In the genomic region with DNA sequence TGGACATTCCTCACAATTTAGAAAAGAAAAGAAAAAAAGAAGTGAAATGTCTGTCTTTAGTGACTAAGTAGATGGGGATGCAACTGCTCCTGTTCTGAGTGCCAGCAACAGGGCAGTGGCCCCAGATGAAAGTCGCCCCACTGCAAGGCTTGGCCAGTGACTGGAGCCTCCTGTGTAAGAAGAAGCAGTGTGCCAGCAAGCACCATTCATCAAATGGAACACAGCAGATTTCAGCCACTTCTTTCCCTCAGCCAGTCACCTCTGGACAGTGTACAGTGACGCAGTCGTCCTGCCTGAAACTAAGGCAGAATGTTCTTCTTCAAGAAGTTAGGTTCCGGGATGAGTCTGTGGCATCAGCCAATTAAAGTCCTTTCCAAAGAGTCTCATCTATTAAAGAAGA, we compare ENCODE assay signal across 25 cellular contexts.
DNase-seq lines count a peak whose midpoint lies in the region; ATAC-seq and TF ChIP-seq lines count a peak whose summit lies in the region.
"Had no signal": no experiment of that assay in that cellular context is flagged by ENCODE, and none has a peak within 500 bp of the region (broad histone marks: within the 10 kb centered on the region; RNA-seq: fewer than 3 reads in every experiment).

No MANE protein-coding gene starts in this region.

- H3K4me3 Mint-ChIP-seq in activated CD8-positive, alpha-beta memory T cell treated with anti-CD3 and anti-CD28 coated beads, Interleukin-2, amount 10 ng/mL, durations not matched to agents 7 days and 5 days = no peak overlapping the region
- H3K4me3 Mint-ChIP-seq: activated naive CD8-positive, alpha-beta T cell treated with anti-CD3 and anti-CD28 coated beads, Interleukin-2, amount 10 ng/mL, durations not matched to agents 7 days and 5 days; GM23338; HFFc6; stimulated activated naive B cell treated with anti-CD40 and anti-IgM and Interleukin-4, amounts not matched to agents 10 μg/mL and 1 μg/mL and 100 μg/mL, for 72 hours had no signal

- H4K91ac ChIP-seq in neuronal stem cell (ENCODE audit: low read depth, low read length, poor library complexity) = no peak overlapping the region

- CTCF ChIA-PET in PC-3 (lab: Charles Lee) = no interaction called here
- CTCF ChIA-PET in activated CD8-positive, alpha-beta memory T cell treated with anti-CD3 and anti-CD28 coated beads, Interleukin-2, amount 10 ng/mL, durations not matched to agents 7 days and 5 days (lab: Charles Lee) = interaction anchor here (0.7 kb wide), 1 partner anchor 65 kb away, joined by 3 read pairs; no protein-coding TSS in a partner anchor

- H3K36me3 ChIP-seq in hepatocyte (replicated peaks; ENCODE audit: insufficient read depth, low read depth) (no peaks in the 10 kb centered on the region), neuronal stem cell (replicated peaks in 1 of 2; ENCODE audit: control insufficient read depth in 2 of 2, insufficient read depth in 2 of 2, low read length in 2 of 2) (no peaks in the 10 kb centered on the region), PC-3 (ENCODE audit: low read depth, low read length) (no peaks in the 10 kb centered on the region)
- H3K36me3 ChIP-seq: BLaER1, neutrophil had no signal

- H3K23ac ChIP-seq in neuronal stem cell (ENCODE audit: low read depth, low read length, poor library complexity) = no peak overlapping the region

- H3K4me3 ChIP-seq in AG10803 (ENCODE audit: low read length) (no peak overlapping the region), hepatocyte (no peak overlapping the region), neuronal stem cell (ENCODE audit: low read length in 2 of 2) (no peak overlapping the region), PC-3 (ENCODE audit: low read length) (no peak overlapping the region)
- H3K4me3 ChIP-seq: BLaER1, GM23338, psoas muscle had no signal

- no peaks in the 10 kb centered on the region for H3K36me3 Mint-ChIP-seq in activated CD8-positive, alpha-beta memory T cell treated with anti-CD3 and anti-CD28 coated beads, Interleukin-2, amount 10 ng/mL, durations not matched to agents 7 days and 5 days
- H3K36me3 Mint-ChIP-seq: activated naive CD8-positive, alpha-beta T cell treated with anti-CD3 and anti-CD28 coated beads, Interleukin-2, amount 10 ng/mL, durations not matched to agents 7 days and 5 days; stimulated activated naive B cell treated with anti-CD40 and anti-IgM and Interleukin-4, amounts not matched to agents 10 μg/mL and 1 μg/mL and 100 μg/mL, for 72 hours had no signal

- intact Hi-C loops in PC-3 (cut with micrococcal nuclease) = no loop called here

- peaks cover 9% of the 10 kb centered on the region for H3K27me3 Mint-ChIP-seq in activated CD8-positive, alpha-beta memory T cell treated with anti-CD3 and anti-CD28 coated beads, Interleukin-2, amount 10 ng/mL, durations not matched to agents 7 days and 5 days
- H3K27me3 Mint-ChIP-seq: stimulated activated naive B cell treated with anti-CD40 and anti-IgM and Interleukin-4, amounts not matched to agents 10 μg/mL and 1 μg/mL and 100 μg/mL, for 72 hours had no signal

- H3F3A ChIP-seq in PC-3 (ENCODE audit: low read length, unreplicated experiment) = no peaks in the 10 kb centered on the region

- H3K4me1 Mint-ChIP-seq in activated CD8-positive, alpha-beta memory T cell treated with anti-CD3 and anti-CD28 coated beads, Interleukin-2, amount 10 ng/mL, durations not matched to agents 7 days and 5 days = peaks cover 2% of the 10 kb centered on the region
- H3K4me1 Mint-ChIP-seq: stimulated activated naive B cell treated with anti-CD40 and anti-IgM and Interleukin-4, amounts not matched to agents 10 μg/mL and 1 μg/mL and 100 μg/mL, for 72 hours had no signal

- H4K8ac ChIP-seq in neuronal stem cell (ENCODE audit: low read depth, low read length) = no peak overlapping the region

- BruUV-seq in PC-3 (replicated peaks; lab: Mats Ljungman, UMichigan) = no TSS peak

- H3K79me1 ChIP-seq in neuronal stem cell (ENCODE audit: low read depth, low read length) = no peaks in the 10 kb centered on the region

- H3K27ac Mint-ChIP-seq in activated CD8-positive, alpha-beta memory T cell treated with anti-CD3 and anti-CD28 coated beads, Interleukin-2, amount 10 ng/mL, durations not matched to agents 7 days and 5 days = no peak overlapping the region
- H3K27ac Mint-ChIP-seq: activated naive CD8-positive, alpha-beta T cell treated with anti-CD3 and anti-CD28 coated beads, Interleukin-2, amount 10 ng/mL, durations not matched to agents 7 days and 5 days; GM23338; HFFc6; stimulated activated naive B cell treated with anti-CD40 and anti-IgM and Interleukin-4, amounts not matched to agents 10 μg/mL and 1 μg/mL and 100 μg/mL, for 72 hours had no signal

- H3K14ac ChIP-seq in neuronal stem cell (ENCODE audit: low read length) = no peak overlapping the region

- H3K9me3 Mint-ChIP-seq in activated CD8-positive, alpha-beta memory T cell treated with anti-CD3 and anti-CD28 coated beads, Interleukin-2, amount 10 ng/mL, durations not matched to agents 7 days and 5 days (ENCODE audit: low read depth) = no peaks in the 10 kb centered on the region
- H3K9me3 Mint-ChIP-seq: activated naive CD8-positive, alpha-beta T cell treated with anti-CD3 and anti-CD28 coated beads, Interleukin-2, amount 10 ng/mL, durations not matched to agents 7 days and 5 days; GM23338; HFFc6; stimulated activated naive B cell treated with anti-CD40 and anti-IgM and Interleukin-4, amounts not matched to agents 10 μg/mL and 1 μg/mL and 100 μg/mL, for 72 hours had no signal

- H3K4me1 ChIP-seq in hepatocyte (ENCODE audit: insufficient read depth) = peaks cover 21% of the 10 kb centered on the region
- H3K4me1 ChIP-seq in neuronal stem cell (ENCODE audit: control insufficient read depth in 2 of 2, insufficient read depth in 1 of 2, low read depth in 1 of 2, low read length in 2 of 2) = peaks cover 16 to 19% of the 10 kb centered on the region in 2 donors
- no peaks in the 10 kb centered on the region for H3K4me1 ChIP-seq in PC-3 (ENCODE audit: insufficient read depth, low read length)
- H3K4me1 ChIP-seq: BLaER1, psoas muscle had no signal

- POLR2A ChIA-PET in PC-3 (lab: Charles Lee; ENCODE audit: unreplicated experiment) = no interaction called here

- no peak overlapping the region for H2BK5ac ChIP-seq in neuronal stem cell (ENCODE audit: low read length)

- peak; percentile 53 for DNase-seq in AG10803 (ENCODE audit: low read depth)
- peak; percentile 5 for DNase-seq in SK-N-DZ (ENCODE audit: low spot score)
- DNase-seq in hepatocyte (ENCODE audit: low spot score) = no peak
- DNase-seq in neuronal stem cell (ENCODE audit: low spot score) = no peak
- DNase-seq in PC-3 = no peak
- no peak for DNase-seq in activated CD8-positive, alpha-beta memory T cell treated with anti-CD3 and anti-CD28 coated beads, Interleukin-2, amount 50 U/mL, for 4 hours
- DNase-seq in DMS53 (lab: John Stamatoyannopoulos, UW) = no peak
- DNase-seq in activated CD8-positive, alpha-beta memory T cell treated with anti-CD3 and anti-CD28 coated beads, Interleukin-2, amount 10 ng/mL, durations not matched to agents 7 days and 5 days = no peak
- DNase-seq: activated CD4-positive, alpha-beta T cell treated with anti-CD3 and anti-CD28 coated beads for 4 hours; activated effector memory CD4-positive, alpha-beta T cell treated with anti-CD3 and anti-CD28 coated beads, Interleukin-2, amount 50 U/mL, for 16 hours; activated naive CD8-positive, alpha-beta T cell treated with anti-CD3 and anti-CD28 coated beads, Interleukin-2, amount 10 ng/mL, durations not matched to agents 7 days and 5 days; activated T-cell treated with anti-CD3 and anti-CD28 coated beads, Interleukin-2, amount 50 U/mL, for 1 hour; DMS79 treated with DMSO at 0.1 percent for 48 hours; HFFc6; kidney; NCI-H1048; NCI-H1694 treated with DMSO at 0.1 percent for 48 hours; stimulated activated CD4-positive, alpha-beta T cell treated with anti-CD3 and anti-CD28 coated beads, Interleukin-15, amount 100 ng/mL, for 24 hours; stimulated activated naive B cell treated with anti-CD40 and anti-IgM and Interleukin-4, amounts not matched to agents 10 μg/mL and 1 μg/mL and 100 μg/mL, for 72 hours had no signal

- H3K9ac ChIP-seq in neuronal stem cell (ENCODE audit: low read depth, low read length, poor library complexity) (no peak overlapping the region), PC-3 (ENCODE audit: low read length) (no peak overlapping the region)
- H3K9ac ChIP-seq: BLaER1 had no signal

- whole genome bisulfite sequencing in hepatocyte (ENCODE audit: low lambda C conversion rate, missing lambda C conversion rate) = 58% methylated on average over 4 of the region's 4 CpGs
- no CpG with 5 or more reads among the region's 4 CpGs for WGBS in neuronal stem cell (ENCODE audit: extremely low coverage in 2 of 2, insufficient read length in 2 of 2, insufficient replicate concordance in 1 of 2), 2 donors

- no peak overlapping the region for H3K4ac ChIP-seq in neuronal stem cell (ENCODE audit: low read length)

- H2BK15ac ChIP-seq in neuronal stem cell (ENCODE audit: low read length) = no peak overlapping the region

- H3K27ac ChIP-seq in hepatocyte (peak overlapping the region; percentile 31), neuronal stem cell (replicated peaks; ENCODE audit: low read length) (no peak overlapping the region), PC-3 (ENCODE audit: low read length) (no peak overlapping the region)
- H3K27ac ChIP-seq: BLaER1, neutrophil, psoas muscle had no signal

- H3K27me3 ChIP-seq in hepatocyte = no peaks in the 10 kb centered on the region
- no peaks in the 10 kb centered on the region for H3K27me3 ChIP-seq in neuronal stem cell (ENCODE audit: control insufficient read depth in 3 of 3, insufficient read depth in 3 of 3, low read depth in 1 of 3, low read length in 3 of 3)
- H3K27me3 ChIP-seq in PC-3 (ENCODE audit: low read length) = no peaks in the 10 kb centered on the region
- H3K27me3 ChIP-seq: BLaER1, neutrophil had no signal

- no peak overlapping the region for H2BK12ac ChIP-seq in neuronal stem cell (ENCODE audit: low read length)

- no peak for ATAC-seq in PC-3
- no peak for ATAC-seq in activated CD8-positive, alpha-beta memory T cell treated with anti-CD3 and anti-CD28 coated beads, Interleukin-2, amount 10 ng/mL, durations not matched to agents 7 days and 5 days
- ATAC-seq: HepG2; psoas muscle; Right ventricle myocardium inferior; stimulated activated naive B cell treated with anti-CD40 and anti-IgM and Interleukin-4, amounts not matched to agents 10 μg/mL and 1 μg/mL and 100 μg/mL, for 72 hours had no signal

- H3K4me2 ChIP-seq in hepatocyte (no peak overlapping the region), neuronal stem cell (ENCODE audit: insufficient read depth, low read length, poor library complexity, severe bottlenecking) (no peak overlapping the region), PC-3 (ENCODE audit: low read length) (no peak overlapping the region)
- H3K4me2 ChIP-seq: BLaER1, GM23338 had no signal

- H3K79me2 ChIP-seq in hepatocyte = no peaks in the 10 kb centered on the region
- no peaks in the 10 kb centered on the region for H3K79me2 ChIP-seq in PC-3 (ENCODE audit: low read length)

- H3K9me2 ChIP-seq in hepatocyte (replicated peaks; ENCODE audit: insufficient read depth) (no peaks in the 10 kb centered on the region), PC-3 (replicated peaks; ENCODE audit: low read length) (no peaks in the 10 kb centered on the region)

- H4K20me1 ChIP-seq in hepatocyte (ENCODE audit: insufficient read depth, poor library complexity, severe bottlenecking) (no peaks in the 10 kb centered on the region), PC-3 (ENCODE audit: low read length) (no peaks in the 10 kb centered on the region)
- H4K20me1 ChIP-seq: BLaER1 had no signal

- H2BK120ac ChIP-seq in neuronal stem cell (ENCODE audit: low read depth, low read length) = no peak overlapping the region

- H3K9me3 ChIP-seq in hepatocyte (ENCODE audit: low read depth) = no peaks in the 10 kb centered on the region
- H3K9me3 ChIP-seq in neuronal stem cell (replicated peaks in 1 of 2; ENCODE audit: control insufficient read depth in 2 of 2, insufficient read depth in 1 of 2, low read depth in 1 of 2, low read length in 2 of 2) = peaks cover 0 to 7% of the 10 kb centered on the region in 2 donors
- no peaks in the 10 kb centered on the region for H3K9me3 ChIP-seq in PC-3 (ENCODE audit: low read length)
- H3K9me3 ChIP-seq: BLaER1, neutrophil, psoas muscle had no signal

- TF ChIP-seq CTCF in AG10803 (conservative IDR thresholded peaks at IDR 0.05; ENCODE audit: low read length) (no peak), hepatocyte (IDR thresholded peaks at IDR 0.05; ENCODE audit: poor library complexity) (no peak), PC-3 (conservative IDR thresholded peaks at IDR 0.05; ENCODE audit: low read depth, low read length) (no peak)

- peak overlapping the region; percentile 3 for H3K18ac ChIP-seq in neuronal stem cell (ENCODE audit: low read length)

- H2AFZ ChIP-seq in hepatocyte (no peak overlapping the region), neuronal stem cell (ENCODE audit: low read length) (no peak overlapping the region), PC-3 (ENCODE audit: low read length) (no peak overlapping the region)
- H2AFZ ChIP-seq: GM23338 had no signal

- no peak overlapping the region for H2AK5ac ChIP-seq in neuronal stem cell (ENCODE audit: low read depth, low read length)

Comparison
In these comparisons a context has a peak if more than half of its experiments do, and no peak if none do; other contexts are left out.
1. DNase-seq: peak in AG10803 (single experiment) and SK-N-DZ (single experiment); none in hepatocyte (single experiment), neuronal stem cell (single experiment), PC-3 (single experiment), activated CD8-positive, alpha-beta memory T cell treated with anti-CD3 and anti-CD28 coated beads, Interleukin-2, amount 50 U/mL, for 4 hours (single experiment), DMS53 (single experiment) and activated CD8-positive, alpha-beta memory T cell treated with anti-CD3 and anti-CD28 coated beads, Interleukin-2, amount 10 ng/mL, durations not matched to agents 7 days and 5 days (single experiment).